ENCODE assay signal across 2 cellular contexts in the genomic region with DNA sequence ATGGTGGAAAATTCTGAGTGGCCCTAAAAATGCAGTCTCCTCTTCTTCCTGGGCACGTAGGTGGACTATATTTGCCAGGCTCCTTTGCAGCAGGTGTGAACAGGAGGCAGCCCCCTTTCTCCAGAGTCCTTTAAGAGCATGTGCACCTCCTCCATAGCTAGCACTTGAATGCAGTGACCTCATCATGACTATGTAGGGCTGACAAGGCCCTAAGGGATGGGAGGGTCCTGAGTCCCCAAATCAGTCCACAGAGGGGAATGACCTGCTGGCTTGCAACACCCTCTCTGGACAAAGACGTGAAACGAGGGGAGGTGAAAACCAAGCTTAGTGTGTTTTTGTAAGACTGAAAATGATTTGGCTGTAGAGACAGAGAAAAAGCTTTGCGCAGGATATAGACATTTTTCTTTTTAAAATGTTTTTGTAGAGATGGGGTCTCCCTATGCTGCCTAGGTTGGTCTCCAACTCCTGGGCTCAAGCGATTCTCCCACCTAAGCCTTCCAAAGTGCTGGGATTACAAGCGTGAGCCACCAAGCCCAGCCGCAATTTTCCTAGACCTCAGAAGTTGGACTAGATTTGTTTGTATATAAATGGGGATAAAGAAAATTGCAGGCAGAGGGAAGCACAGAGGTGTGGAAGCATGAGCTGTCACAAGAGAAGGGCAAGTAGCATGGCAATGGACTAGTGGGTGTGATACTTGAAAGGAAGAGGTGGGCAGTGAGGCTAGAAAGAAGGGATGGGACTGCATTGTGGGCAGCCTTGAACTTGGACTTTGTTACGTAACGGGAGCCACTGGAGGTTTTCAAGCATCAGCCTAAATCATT.
A peak's percentile ranks its signal among the peaks of the same experiment; 100 is the strongest.
TF ChIP-seq lines count a peak whose summit lies in the region.

No MANE protein-coding gene starts in this region.

TF ChIP-seq in IMR-90, 13 proteins besides CTCF, POLR2A, EP300 and RAD21:
- TF ChIP-seq MAZ (IDR thresholded peaks at IDR 0.05; ENCODE audit: borderline replicate concordance, low read depth, low read length), result no peak
- TF ChIP-seq MXI1 (IDR thresholded peaks at IDR 0.05; ENCODE audit: borderline replicate concordance, low read depth, low read length), result no peak
- TF ChIP-seq, protein P1, sequence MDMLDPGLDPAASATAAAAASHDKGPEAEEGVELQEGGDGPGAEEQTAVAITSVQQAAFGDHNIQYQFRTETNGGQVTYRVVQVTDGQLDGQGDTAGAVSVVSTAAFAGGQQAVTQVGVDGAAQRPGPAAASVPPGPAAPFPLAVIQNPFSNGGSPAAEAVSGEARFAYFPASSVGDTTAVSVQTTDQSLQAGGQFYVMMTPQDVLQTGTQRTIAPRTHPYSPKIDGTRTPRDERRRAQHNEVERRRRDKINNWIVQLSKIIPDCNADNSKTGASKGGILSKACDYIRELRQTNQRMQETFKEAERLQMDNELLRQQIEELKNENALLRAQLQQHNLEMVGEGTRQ (IDR thresholded peaks at IDR 0.05; ENCODE audit: low read depth, low read length), result no peak
- no peak for TF ChIP-seq ELK1 (IDR thresholded peaks at IDR 0.05; ENCODE audit: borderline replicate concordance, low read depth, low read length)

TF ChIP-seq in K562, 482 proteins besides CTCF, POLR2A, EP300 and RAD21:
- TF ChIP-seq ATF3 (IDR thresholded peaks at IDR 0.05) (0 out of 2 replicates have a peak, but pooled peaks have one; percentile 36), ATF3 (CRISPR knock-in tag; conservative IDR thresholded peaks at IDR 0.05) (no peak), SRSF3 (IDR thresholded peaks at IDR 0.05; ENCODE audit: insufficient read depth, low read length) (no peak), ARHGAP35 (IDR thresholded peaks at IDR 0.05; ENCODE audit: partially characterized antibody) (no peak), ZFX (CRISPR knock-in tag; IDR thresholded peaks at IDR 0.05) (no peak), E2F3 (CRISPR knock-in tag; IDR thresholded peaks at IDR 0.05) (no peak), ZNF592 (IDR thresholded peaks at IDR 0.05) (peak; percentile 29; the same call in 1 of the 2 replicates), ETV6 (IDR thresholded peaks at IDR 0.05; ENCODE audit: borderline replicate concordance in 1 of 2, low read depth in 2 of 2, low read length in 1 of 2) (no peak), ETV6 (CRISPR knock-in tag; IDR thresholded peaks at IDR 0.05; ENCODE audit: borderline replicate concordance) (no peak), PRDM10 (IDR thresholded peaks at IDR 0.05; ENCODE audit: partially characterized antibody) (no peak), SAFB (IDR thresholded peaks at IDR 0.05; ENCODE audit: borderline replicate concordance, low read depth, low read length) (no peak)
- TF ChIP-seq, protein P2, sequence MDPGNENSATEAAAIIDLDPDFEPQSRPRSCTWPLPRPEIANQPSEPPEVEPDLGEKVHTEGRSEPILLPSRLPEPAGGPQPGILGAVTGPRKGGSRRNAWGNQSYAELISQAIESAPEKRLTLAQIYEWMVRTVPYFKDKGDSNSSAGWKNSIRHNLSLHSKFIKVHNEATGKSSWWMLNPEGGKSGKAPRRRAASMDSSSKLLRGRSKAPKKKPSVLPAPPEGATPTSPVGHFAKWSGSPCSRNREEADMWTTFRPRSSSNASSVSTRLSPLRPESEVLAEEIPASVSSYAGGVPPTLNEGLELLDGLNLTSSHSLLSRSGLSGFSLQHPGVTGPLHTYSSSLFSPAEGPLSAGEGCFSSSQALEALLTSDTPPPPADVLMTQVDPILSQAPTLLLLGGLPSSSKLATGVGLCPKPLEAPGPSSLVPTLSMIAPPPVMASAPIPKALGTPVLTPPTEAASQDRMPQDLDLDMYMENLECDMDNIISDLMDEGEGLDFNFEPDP (CRISPR knock-in tag; IDR thresholded peaks at IDR 0.05), result no peak
